ENCODE assay signal across 20 cellular contexts in genomic region chr14:84403585-84403984, GRCh38.
DNase-seq lines count a peak whose midpoint lies in the region; ATAC-seq, FAIRE-seq and TF ChIP-seq lines count a peak whose summit lies in the region.
"Had no signal": no experiment of that assay in that cellular context is flagged by ENCODE, and none has a peak within 500 bp of the region (broad histone marks: within the 10 kb centered on the region; RNA-seq: fewer than 3 reads in every experiment).

No MANE protein-coding gene starts in this region.

- CTCF ChIA-PET in MCF 10A (lab: Yijun Ruan, JAX) = no interaction called here

- TF ChIP-seq CTCF in MCF 10A (IDR thresholded peaks at IDR 0.05; ENCODE audit: unreplicated experiment) = no peak
- no peak for TF ChIP-seq CTCF in endodermal cell (conservative IDR thresholded peaks at IDR 0.05)
- TF ChIP-seq CTCF in lung (IDR thresholded peaks at IDR 0.05; ENCODE audit: control extremely low read depth, extremely low read depth) = no peak
- no peak for TF ChIP-seq CTCF in D721Med (IDR thresholded peaks at IDR 0.05; ENCODE audit: insufficient read depth, missing control alignments)

- no peaks in the 10 kb centered on the region for H3K36me3 ChIP-seq in endodermal cell (ENCODE audit: control insufficient read depth, insufficient read depth, low read length)
- H3K36me3 ChIP-seq in lung (ENCODE audit: control insufficient read depth in 2 of 2, insufficient read depth in 2 of 2, low read length in 2 of 2) = no peaks in the 10 kb centered on the region
- H3K36me3 ChIP-seq: cardiac muscle cell, uterus had no signal

- H3K9me3 ChIP-seq in endodermal cell (ENCODE audit: control insufficient read depth, low read length) (peaks cover 6% of the 10 kb centered on the region), lung (ENCODE audit: control insufficient read depth in 2 of 2, insufficient read depth in 1 of 2, low read length in 1 of 2) (no peaks in the 10 kb centered on the region)
- H3K9me3 ChIP-seq: A549, uterus had no signal

- no peaks in the 10 kb centered on the region for H3K27me3 Mint-ChIP-seq in MCF 10A (ENCODE audit: insufficient read depth, unreplicated experiment)
- peaks cover 2% of the 10 kb centered on the region for H3K27me3 Mint-ChIP-seq in endodermal cell (ENCODE audit: insufficient read depth)
- H3K27me3 Mint-ChIP-seq: activated CD4-positive, alpha-beta memory T cell treated with anti-CD3 and anti-CD28 coated beads for 36 hours; activated naive CD8-positive, alpha-beta T cell treated with anti-CD3 and anti-CD28 coated beads, Interleukin-2, amount 10 ng/mL, durations not matched to agents 7 days and 5 days; stimulated activated naive CD8-positive, alpha-beta T cell treated with anti-CD3 and anti-CD28 coated beads, Interleukin-15, Interleukin-2, amounts not matched to agents 100 ng/mL and 50 ng/mL, for 24 hours had no signal

- DNase-seq in T47D (ENCODE audit: low read depth in 1 of 2, low spot score in 1 of 2) (peak; percentile 25 to 76), MCF 10A (ENCODE audit: unreplicated experiment) (no peak), endodermal cell (peak; percentile 55), lung (ENCODE audit: low spot score) (peak; percentile 35), dedifferentiated amniotic fluid mesenchymal stem cell (ENCODE audit: extremely low spot score) (no peak), D721Med (ENCODE audit: insufficient read length, low spot score) (no peak), DMS 273 treated with DMSO at 0.1 percent for 48 hours (lab: John Stamatoyannopoulos, UW) (no peak)
- DNase-seq: activated CD4-positive, alpha-beta memory T cell treated with anti-CD3 and anti-CD28 coated beads for 36 hours; activated naive CD8-positive, alpha-beta T cell treated with anti-CD3 and anti-CD28 coated beads, Interleukin-2, amount 10 ng/mL, durations not matched to agents 7 days and 5 days; activated T-cell treated with anti-CD3 and anti-CD28 coated beads, Interleukin-2, amount 50 U/mL, for 4 hours; NCI-H187 treated with DMSO at 0.1 percent for 48 hours; SW 1271; uterus had no signal

- H3K9me3 Mint-ChIP-seq in MCF 10A (ENCODE audit: unreplicated experiment) = no peaks in the 10 kb centered on the region
- H3K9me3 Mint-ChIP-seq in endodermal cell = peaks cover 13% of the 10 kb centered on the region
- H3K9me3 Mint-ChIP-seq: stimulated activated naive CD8-positive, alpha-beta T cell treated with anti-CD3 and anti-CD28 coated beads, Interleukin-15, Interleukin-2, amounts not matched to agents 100 ng/mL and 50 ng/mL, for 24 hours had no signal

- H3K4me3 ChIP-seq in endodermal cell (ENCODE audit: low read length) = no peak overlapping the region
- no peak overlapping the region for H3K4me3 ChIP-seq in lung
- H3K4me3 ChIP-seq: A549, cardiac muscle cell, GM12878, uterus had no signal

- no peaks in the 10 kb centered on the region for H3K27me3 ChIP-seq in endodermal cell (ENCODE audit: control insufficient read depth, insufficient read depth, low read length, poor library complexity, severe bottlenecking)
- H3K27me3 ChIP-seq in lung (ENCODE audit: control insufficient read depth, insufficient read depth) = no peaks in the 10 kb centered on the region
- H3K27me3 ChIP-seq: cardiac muscle cell, uterus had no signal

- POLR2A ChIA-PET in MCF 10A (lab: Yijun Ruan, JAX) = no interaction called here

- no TSS peak for BruUV-seq in MCF 10A (replicated peaks; lab: Mats Ljungman, UMichigan)

- 89 to 94% methylated on average over 2 of the region's 2 CpGs for WGBS in endodermal cell (ENCODE audit: insufficient coverage in 1 of 2, insufficient read length in 1 of 2), 2 experiments
- 66 to 82% methylated on average over 2 of the region's 2 CpGs for WGBS in lung, 2 donors

- H3K36me3 Mint-ChIP-seq in MCF 10A (ENCODE audit: insufficient read depth, unreplicated experiment) (no peaks in the 10 kb centered on the region), endodermal cell (ENCODE audit: low read depth) (peaks cover under 1% of the 10 kb centered on the region)
- H3K36me3 Mint-ChIP-seq: activated CD4-positive, alpha-beta memory T cell treated with anti-CD3 and anti-CD28 coated beads for 36 hours; activated naive CD8-positive, alpha-beta T cell treated with anti-CD3 and anti-CD28 coated beads, Interleukin-2, amount 10 ng/mL, durations not matched to agents 7 days and 5 days; CD14-positive monocyte had no signal

- no peak overlapping the region for H3K9ac ChIP-seq in endodermal cell (ENCODE audit: extremely low read depth, low read length, poor library complexity, severe bottlenecking)

- no peaks in the 10 kb centered on the region for H3K4me1 Mint-ChIP-seq in MCF 10A (ENCODE audit: insufficient read depth, unreplicated experiment)
- peaks cover 15% of the 10 kb centered on the region for H3K4me1 Mint-ChIP-seq in endodermal cell
- H3K4me1 Mint-ChIP-seq: activated naive CD8-positive, alpha-beta T cell treated with anti-CD3 and anti-CD28 coated beads, Interleukin-2, amount 10 ng/mL, durations not matched to agents 7 days and 5 days; CD14-positive monocyte had no signal

- no peak for FAIRE-seq in D721Med (lab: Jason Lieb, UNC)
- FAIRE-seq: A549, GM12878, H54 had no signal

- ATAC-seq in lung (ENCODE audit: insufficient read depth, low FRiP score) (no peak), GM18519 (IDR thresholded peaks at IDR 0.05; ENCODE audit: low FRiP score, unreplicated experiment) (no peak)
- ATAC-seq: A549; activated T-cell treated with anti-CD3 and anti-CD28 coated beads, Interleukin-2, amount 50 U/mL, for 4 hours; GM12878 had no signal

- in situ Hi-C loops in T47D (cut with HindIII; ENCODE audit: low pct_unique_long_range_greater_than_20kb, low sequenced_read_pairs) = no loop called here

- intact Hi-C loops in MCF 10A (cut with micrococcal nuclease) = no loop called here

- H3K4me3 Mint-ChIP-seq in MCF 10A (ENCODE audit: unreplicated experiment) = no peak overlapping the region
- H3K4me3 Mint-ChIP-seq in endodermal cell = no peak overlapping the region
- H3K4me3 Mint-ChIP-seq: activated CD4-positive, alpha-beta memory T cell treated with anti-CD3 and anti-CD28 coated beads for 36 hours; activated naive CD8-positive, alpha-beta T cell treated with anti-CD3 and anti-CD28 coated beads, Interleukin-2, amount 10 ng/mL, durations not matched to agents 7 days and 5 days; activated T-cell treated with anti-CD3 and anti-CD28 coated beads, Interleukin-2, amount 50 U/mL, for 4 hours; CD14-positive monocyte; stimulated activated naive CD8-positive, alpha-beta T cell treated with anti-CD3 and anti-CD28 coated beads, Interleukin-15, Interleukin-2, amounts not matched to agents 100 ng/mL and 50 ng/mL, for 24 hours had no signal

- H3K4me1 ChIP-seq in endodermal cell (ENCODE audit: control insufficient read depth, insufficient read depth, low read length) (no peaks in the 10 kb centered on the region), lung (ENCODE audit: control insufficient read depth in 2 of 2, insufficient read depth in 2 of 2, low read length in 2 of 2) (no peaks in the 10 kb centered on the region)
- H3K4me1 ChIP-seq: A549, uterus had no signal

- H3K27ac ChIP-seq in endodermal cell (ENCODE audit: low read depth, low read length) (no peak overlapping the region), lung (ENCODE audit: low read depth in 1 of 2, low read length in 1 of 2) (no peak overlapping the region)
- H3K27ac ChIP-seq: A549, cardiac muscle cell, uterus had no signal

- H3K27ac Mint-ChIP-seq in MCF 10A (ENCODE audit: low read depth, unreplicated experiment) (no peak overlapping the region), endodermal cell (no peak overlapping the region)
- H3K27ac Mint-ChIP-seq: activated CD4-positive, alpha-beta memory T cell treated with anti-CD3 and anti-CD28 coated beads for 36 hours; activated naive CD8-positive, alpha-beta T cell treated with anti-CD3 and anti-CD28 coated beads, Interleukin-2, amount 10 ng/mL, durations not matched to agents 7 days and 5 days; CD14-positive monocyte; stimulated activated naive CD8-positive, alpha-beta T cell treated with anti-CD3 and anti-CD28 coated beads, Interleukin-15, Interleukin-2, amounts not matched to agents 100 ng/mL and 50 ng/mL, for 24 hours had no signal

Comparison
In these comparisons a context has a peak if more than half of its experiments do, and no peak if none do; other contexts are left out.
1. DNase-seq: peak in T47D (2 of 2), endodermal cell (single experiment) and lung (single experiment); none in MCF 10A (single experiment), dedifferentiated amniotic fluid mesenchymal stem cell (single experiment), D721Med (single experiment) and DMS 273 treated with DMSO at 0.1 percent for 48 hours (single experiment).